25 cellular contexts compared by ENCODE assay signal in genomic region chr5:53597894-53598293, GRCh38.
"Had no signal": no experiment of that assay in that cellular context is flagged by ENCODE, and none has a peak within 500 bp of the region (broad histone marks: within the 10 kb centered on the region; RNA-seq: fewer than 3 reads in every experiment).

No MANE protein-coding gene starts in this region.

- H3K27ac ChIP-seq: colonic mucosa, coronary artery, dorsolateral prefrontal cortex, epithelial cell of prostate, esophagus muscularis mucosa, esophagus squamous epithelium, foreskin keratinocyte, gastroesophageal sphincter, heart left ventricle, heart right ventricle had no signal

- H3K4me3 Mint-ChIP-seq: dendritic cell treated with granulocyte-macrophage colony-stimulating factor and Interleukin-4, amounts not matched to agents 40 ng/mL and 50 ng/mL, for 4 days; effector memory CD8-positive, alpha-beta T cell; endodermal cell had no signal

- H3K27me3 ChIP-seq: colonic mucosa, dorsolateral prefrontal cortex, esophagus muscularis mucosa, esophagus squamous epithelium, foreskin keratinocyte, gastrocnemius medialis, gastroesophageal sphincter, heart left ventricle, heart right ventricle had no signal

- H3K36me3 ChIP-seq: colonic mucosa, esophagus muscularis mucosa, esophagus squamous epithelium, gastrocnemius medialis, gastroesophageal sphincter, heart left ventricle, heart right ventricle had no signal

- DNase-seq: colonic mucosa; cortex of kidney; dermis blood vessel endothelial cell; dorsolateral prefrontal cortex; effector CD4-positive, alpha-beta T cell; effector CD8-positive, alpha-beta T cell; effector memory CD4-positive, alpha-beta T cell; effector memory CD8-positive, alpha-beta T cell; endodermal cell; erythroblast; esophagus squamous epithelium; foreskin fibroblast; foreskin keratinocyte; foreskin melanocyte; gastrocnemius medialis; glutamatergic neuron; head of caudate nucleus; heart left ventricle; heart right ventricle had no signal

- H3K27ac Mint-ChIP-seq: dendritic cell treated with granulocyte-macrophage colony-stimulating factor and Interleukin-4, amounts not matched to agents 40 ng/mL and 50 ng/mL, for 4 days; effector memory CD8-positive, alpha-beta T cell; endodermal cell had no signal

- H3K4me1 ChIP-seq: colonic mucosa had no signal

- ATAC-seq: effector memory CD8-positive, alpha-beta T cell; esophagus mucosa; foreskin keratinocyte; gastrocnemius medialis; gastroesophageal sphincter; heart left ventricle; heart right ventricle had no signal

- H3K27me3 Mint-ChIP-seq: dendritic cell treated with granulocyte-macrophage colony-stimulating factor and Interleukin-4, amounts not matched to agents 40 ng/mL and 50 ng/mL, for 4 days; effector memory CD8-positive, alpha-beta T cell had no signal

- H3K4me3 ChIP-seq: colonic mucosa, coronary artery, dorsolateral prefrontal cortex, esophagus muscularis mucosa, esophagus squamous epithelium, gastrocnemius medialis, gastroesophageal sphincter, heart left ventricle, heart right ventricle had no signal

- H3K9me3 ChIP-seq: colonic mucosa, esophagus muscularis mucosa, esophagus squamous epithelium, gastrocnemius medialis, gastroesophageal sphincter, heart left ventricle, heart right ventricle had no signal
